1 cellular context compared by ENCODE assay signal in the genomic region with DNA sequence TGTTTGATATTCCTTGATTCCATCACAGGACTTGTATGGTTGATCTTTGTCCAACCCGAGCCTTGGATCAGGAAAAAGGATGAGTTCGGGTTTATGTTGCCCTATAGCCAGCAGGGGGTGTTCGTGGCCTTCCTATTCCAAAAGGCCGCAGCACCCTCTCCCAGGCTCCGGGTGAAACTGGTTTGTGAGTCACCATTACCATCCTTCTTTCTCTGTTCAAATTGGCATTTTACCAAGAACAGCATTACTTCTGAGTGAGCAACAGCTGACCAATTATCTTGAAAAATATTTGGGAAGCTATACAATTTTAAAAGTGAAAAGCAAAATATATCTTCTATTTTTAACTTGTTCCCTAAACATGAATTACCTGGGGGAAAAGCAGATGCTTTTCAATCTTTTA.
TF ChIP-seq lines count a peak whose summit lies in the region.

No MANE protein-coding gene starts in this region.

TF ChIP-seq in HepG2, 621 proteins besides CTCF, POLR2A, EP300 and RAD21 (continued from another document and continues in another):
- TF ChIP-seq, protein P1, sequence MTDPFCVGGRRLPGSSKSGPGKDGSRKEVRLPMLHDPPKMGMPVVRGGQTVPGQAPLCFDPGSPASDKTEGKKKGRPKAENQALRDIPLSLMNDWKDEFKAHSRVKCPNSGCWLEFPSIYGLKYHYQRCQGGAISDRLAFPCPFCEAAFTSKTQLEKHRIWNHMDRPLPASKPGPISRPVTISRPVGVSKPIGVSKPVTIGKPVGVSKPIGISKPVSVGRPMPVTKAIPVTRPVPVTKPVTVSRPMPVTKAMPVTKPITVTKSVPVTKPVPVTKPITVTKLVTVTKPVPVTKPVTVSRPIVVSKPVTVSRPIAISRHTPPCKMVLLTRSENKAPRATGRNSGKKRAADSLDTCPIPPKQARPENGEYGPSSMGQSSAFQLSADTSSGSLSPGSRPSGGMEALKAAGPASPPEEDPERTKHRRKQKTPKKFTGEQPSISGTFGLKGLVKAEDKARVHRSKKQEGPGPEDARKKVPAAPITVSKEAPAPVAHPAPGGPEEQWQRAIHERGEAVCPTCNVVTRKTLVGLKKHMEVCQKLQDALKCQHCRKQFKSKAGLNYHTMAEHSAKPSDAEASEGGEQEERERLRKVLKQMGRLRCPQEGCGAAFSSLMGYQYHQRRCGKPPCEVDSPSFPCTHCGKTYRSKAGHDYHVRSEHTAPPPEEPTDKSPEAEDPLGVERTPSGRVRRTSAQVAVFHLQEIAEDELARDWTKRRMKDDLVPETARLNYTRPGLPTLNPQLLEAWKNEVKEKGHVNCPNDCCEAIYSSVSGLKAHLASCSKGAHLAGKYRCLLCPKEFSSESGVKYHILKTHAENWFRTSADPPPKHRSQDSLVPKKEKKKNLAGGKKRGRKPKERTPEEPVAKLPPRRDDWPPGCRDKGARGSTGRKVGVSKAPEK (CRISPR knock-in tag; IDR thresholded peaks at IDR 0.05; ENCODE audit: borderline replicate concordance), result peak; percentile 57; the same call in 1 of the 2 replicates
- TF ChIP-seq REXO4 (CRISPR knock-in tag; IDR thresholded peaks at IDR 0.05; ENCODE audit: borderline replicate concordance), result no peak
- TF ChIP-seq, protein P2, sequence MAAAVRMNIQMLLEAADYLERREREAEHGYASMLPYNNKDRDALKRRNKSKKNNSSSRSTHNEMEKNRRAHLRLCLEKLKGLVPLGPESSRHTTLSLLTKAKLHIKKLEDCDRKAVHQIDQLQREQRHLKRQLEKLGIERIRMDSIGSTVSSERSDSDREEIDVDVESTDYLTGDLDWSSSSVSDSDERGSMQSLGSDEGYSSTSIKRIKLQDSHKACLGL (CRISPR knock-in tag; IDR thresholded peaks at IDR 0.05), result no peak
- TF ChIP-seq, protein P3, sequence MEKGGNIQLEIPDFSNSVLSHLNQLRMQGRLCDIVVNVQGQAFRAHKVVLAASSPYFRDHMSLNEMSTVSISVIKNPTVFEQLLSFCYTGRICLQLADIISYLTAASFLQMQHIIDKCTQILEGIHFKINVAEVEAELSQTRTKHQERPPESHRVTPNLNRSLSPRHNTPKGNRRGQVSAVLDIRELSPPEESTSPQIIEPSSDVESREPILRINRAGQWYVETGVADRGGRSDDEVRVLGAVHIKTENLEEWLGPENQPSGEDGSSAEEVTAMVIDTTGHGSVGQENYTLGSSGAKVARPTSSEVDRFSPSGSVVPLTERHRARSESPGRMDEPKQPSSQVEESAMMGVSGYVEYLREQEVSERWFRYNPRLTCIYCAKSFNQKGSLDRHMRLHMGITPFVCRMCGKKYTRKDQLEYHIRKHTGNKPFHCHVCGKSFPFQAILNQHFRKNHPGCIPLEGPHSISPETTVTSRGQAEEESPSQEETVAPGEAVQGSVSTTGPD (CRISPR knock-in tag; IDR thresholded peaks at IDR 0.05), result no peak
- TF ChIP-seq, protein P4, sequence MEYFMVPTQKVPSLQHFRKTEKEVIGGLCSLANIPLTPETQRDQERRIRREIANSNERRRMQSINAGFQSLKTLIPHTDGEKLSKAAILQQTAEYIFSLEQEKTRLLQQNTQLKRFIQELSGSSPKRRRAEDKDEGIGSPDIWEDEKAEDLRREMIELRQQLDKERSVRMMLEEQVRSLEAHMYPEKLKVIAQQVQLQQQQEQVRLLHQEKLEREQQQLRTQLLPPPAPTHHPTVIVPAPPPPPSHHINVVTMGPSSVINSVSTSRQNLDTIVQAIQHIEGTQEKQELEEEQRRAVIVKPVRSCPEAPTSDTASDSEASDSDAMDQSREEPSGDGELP (IDR thresholded peaks at IDR 0.05; ENCODE audit: borderline replicate concordance, low read depth), result peak; percentile 24; the same call in 1 of the 2 replicates
- peak; percentile 100 for TF ChIP-seq SMC3 (IDR thresholded peaks at IDR 0.05; ENCODE audit: low read length)
- no peak for TF ChIP-seq HOXA7 (CRISPR knock-in tag; IDR thresholded peaks at IDR 0.05)
- TF ChIP-seq, protein P5, sequence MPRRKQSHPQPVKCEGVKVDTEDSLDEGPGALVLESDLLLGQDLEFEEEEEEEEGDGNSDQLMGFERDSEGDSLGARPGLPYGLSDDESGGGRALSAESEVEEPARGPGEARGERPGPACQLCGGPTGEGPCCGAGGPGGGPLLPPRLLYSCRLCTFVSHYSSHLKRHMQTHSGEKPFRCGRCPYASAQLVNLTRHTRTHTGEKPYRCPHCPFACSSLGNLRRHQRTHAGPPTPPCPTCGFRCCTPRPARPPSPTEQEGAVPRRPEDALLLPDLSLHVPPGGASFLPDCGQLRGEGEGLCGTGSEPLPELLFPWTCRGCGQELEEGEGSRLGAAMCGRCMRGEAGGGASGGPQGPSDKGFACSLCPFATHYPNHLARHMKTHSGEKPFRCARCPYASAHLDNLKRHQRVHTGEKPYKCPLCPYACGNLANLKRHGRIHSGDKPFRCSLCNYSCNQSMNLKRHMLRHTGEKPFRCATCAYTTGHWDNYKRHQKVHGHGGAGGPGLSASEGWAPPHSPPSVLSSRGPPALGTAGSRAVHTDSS (CRISPR knock-in tag; conservative IDR thresholded peaks at IDR 0.05), result no peak
- peak; percentile 23; the same call in 1 of the 2 replicates for TF ChIP-seq HMG20A (CRISPR knock-in tag; IDR thresholded peaks at IDR 0.05; ENCODE audit: borderline replicate concordance)
- TF ChIP-seq CBX5 (CRISPR knock-in tag; IDR thresholded peaks at IDR 0.05; ENCODE audit: borderline replicate concordance), result peak; percentile 64; the same call in 1 of the 2 replicates
- TF ChIP-seq ZNF34 (CRISPR knock-in tag; IDR thresholded peaks at IDR 0.05; ENCODE audit: borderline replicate concordance), result no peak
- TF ChIP-seq ELF3 (CRISPR knock-in tag; IDR thresholded peaks at IDR 0.05), result peak; percentile 74
- 0 out of 2 replicates have a peak, but pooled peaks have one; percentile 57 for TF ChIP-seq DNMT3B (CRISPR knock-in tag; conservative IDR thresholded peaks at IDR 0.05)
- TF ChIP-seq, protein P6, sequence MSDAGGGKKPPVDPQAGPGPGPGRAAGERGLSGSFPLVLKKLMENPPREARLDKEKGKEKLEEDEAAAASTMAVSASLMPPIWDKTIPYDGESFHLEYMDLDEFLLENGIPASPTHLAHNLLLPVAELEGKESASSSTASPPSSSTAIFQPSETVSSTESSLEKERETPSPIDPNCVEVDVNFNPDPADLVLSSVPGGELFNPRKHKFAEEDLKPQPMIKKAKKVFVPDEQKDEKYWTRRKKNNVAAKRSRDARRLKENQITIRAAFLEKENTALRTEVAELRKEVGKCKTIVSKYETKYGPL (CRISPR knock-in tag; IDR thresholded peaks at IDR 0.05), result no peak
- no peak for TF ChIP-seq ONECUT2 (CRISPR knock-in tag; IDR thresholded peaks at IDR 0.05)
- TF ChIP-seq ZSCAN30 (CRISPR knock-in tag; IDR thresholded peaks at IDR 0.05), result no peak
- 0 out of 2 replicates have a peak, but pooled peaks have one; percentile 12 for TF ChIP-seq NFYC (CRISPR knock-in tag; IDR thresholded peaks at IDR 0.05)
- peak; percentile 18 for TF ChIP-seq SAP130 (CRISPR knock-in tag; IDR thresholded peaks at IDR 0.05; ENCODE audit: low read depth)
- no peak for TF ChIP-seq SRY (CRISPR knock-in tag; IDR thresholded peaks at IDR 0.05)
- peak; percentile 37; the same call in 1 of the 2 replicates for TF ChIP-seq GATAD2A (CRISPR knock-in tag; IDR thresholded peaks at IDR 0.05)
- TF ChIP-seq TOE1 (CRISPR knock-in tag; IDR thresholded peaks at IDR 0.05), result no peak
- no peak for TF ChIP-seq ZNF335 (CRISPR knock-in tag; IDR thresholded peaks at IDR 0.05)
- 0 out of 2 replicates have a peak, but pooled peaks have one; percentile 28 for TF ChIP-seq NCOR1 (IDR thresholded peaks at IDR 0.05; ENCODE audit: borderline replicate concordance, low read length)
- TF ChIP-seq, protein P7, sequence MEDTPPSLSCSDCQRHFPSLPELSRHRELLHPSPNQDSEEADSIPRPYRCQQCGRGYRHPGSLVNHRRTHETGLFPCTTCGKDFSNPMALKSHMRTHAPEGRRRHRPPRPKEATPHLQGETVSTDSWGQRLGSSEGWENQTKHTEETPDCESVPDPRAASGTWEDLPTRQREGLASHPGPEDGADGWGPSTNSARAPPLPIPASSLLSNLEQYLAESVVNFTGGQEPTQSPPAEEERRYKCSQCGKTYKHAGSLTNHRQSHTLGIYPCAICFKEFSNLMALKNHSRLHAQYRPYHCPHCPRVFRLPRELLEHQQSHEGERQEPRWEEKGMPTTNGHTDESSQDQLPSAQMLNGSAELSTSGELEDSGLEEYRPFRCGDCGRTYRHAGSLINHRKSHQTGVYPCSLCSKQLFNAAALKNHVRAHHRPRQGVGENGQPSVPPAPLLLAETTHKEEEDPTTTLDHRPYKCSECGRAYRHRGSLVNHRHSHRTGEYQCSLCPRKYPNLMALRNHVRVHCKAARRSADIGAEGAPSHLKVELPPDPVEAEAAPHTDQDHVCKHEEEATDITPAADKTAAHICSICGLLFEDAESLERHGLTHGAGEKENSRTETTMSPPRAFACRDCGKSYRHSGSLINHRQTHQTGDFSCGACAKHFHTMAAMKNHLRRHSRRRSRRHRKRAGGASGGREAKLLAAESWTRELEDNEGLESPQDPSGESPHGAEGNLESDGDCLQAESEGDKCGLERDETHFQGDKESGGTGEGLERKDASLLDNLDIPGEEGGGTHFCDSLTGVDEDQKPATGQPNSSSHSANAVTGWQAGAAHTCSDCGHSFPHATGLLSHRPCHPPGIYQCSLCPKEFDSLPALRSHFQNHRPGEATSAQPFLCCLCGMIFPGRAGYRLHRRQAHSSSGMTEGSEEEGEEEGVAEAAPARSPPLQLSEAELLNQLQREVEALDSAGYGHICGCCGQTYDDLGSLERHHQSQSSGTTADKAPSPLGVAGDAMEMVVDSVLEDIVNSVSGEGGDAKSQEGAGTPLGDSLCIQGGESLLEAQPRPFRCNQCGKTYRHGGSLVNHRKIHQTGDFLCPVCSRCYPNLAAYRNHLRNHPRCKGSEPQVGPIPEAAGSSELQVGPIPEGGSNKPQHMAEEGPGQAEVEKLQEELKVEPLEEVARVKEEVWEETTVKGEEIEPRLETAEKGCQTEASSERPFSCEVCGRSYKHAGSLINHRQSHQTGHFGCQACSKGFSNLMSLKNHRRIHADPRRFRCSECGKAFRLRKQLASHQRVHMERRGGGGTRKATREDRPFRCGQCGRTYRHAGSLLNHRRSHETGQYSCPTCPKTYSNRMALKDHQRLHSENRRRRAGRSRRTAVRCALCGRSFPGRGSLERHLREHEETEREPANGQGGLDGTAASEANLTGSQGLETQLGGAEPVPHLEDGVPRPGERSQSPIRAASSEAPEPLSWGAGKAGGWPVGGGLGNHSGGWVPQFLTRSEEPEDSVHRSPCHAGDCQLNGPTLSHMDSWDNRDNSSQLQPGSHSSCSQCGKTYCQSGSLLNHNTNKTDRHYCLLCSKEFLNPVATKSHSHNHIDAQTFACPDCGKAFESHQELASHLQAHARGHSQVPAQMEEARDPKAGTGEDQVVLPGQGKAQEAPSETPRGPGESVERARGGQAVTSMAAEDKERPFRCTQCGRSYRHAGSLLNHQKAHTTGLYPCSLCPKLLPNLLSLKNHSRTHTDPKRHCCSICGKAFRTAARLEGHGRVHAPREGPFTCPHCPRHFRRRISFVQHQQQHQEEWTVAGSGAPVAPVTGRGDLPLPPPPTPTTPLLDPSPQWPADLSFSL (CRISPR knock-in tag; IDR thresholded peaks at IDR 0.05), result no peak
- no peak for TF ChIP-seq ZNF816 (CRISPR knock-in tag; IDR thresholded peaks at IDR 0.05; ENCODE audit: borderline replicate concordance)
- peak; percentile 69; the same call in 1 of the 2 replicates for TF ChIP-seq ZNF501 (CRISPR knock-in tag; IDR thresholded peaks at IDR 0.05)
- TF ChIP-seq ZMYM2 (CRISPR knock-in tag; IDR thresholded peaks at IDR 0.05), result no peak
- TF ChIP-seq ZNF30 (CRISPR knock-in tag; IDR thresholded peaks at IDR 0.05), result no peak
- TF ChIP-seq, protein P8, sequence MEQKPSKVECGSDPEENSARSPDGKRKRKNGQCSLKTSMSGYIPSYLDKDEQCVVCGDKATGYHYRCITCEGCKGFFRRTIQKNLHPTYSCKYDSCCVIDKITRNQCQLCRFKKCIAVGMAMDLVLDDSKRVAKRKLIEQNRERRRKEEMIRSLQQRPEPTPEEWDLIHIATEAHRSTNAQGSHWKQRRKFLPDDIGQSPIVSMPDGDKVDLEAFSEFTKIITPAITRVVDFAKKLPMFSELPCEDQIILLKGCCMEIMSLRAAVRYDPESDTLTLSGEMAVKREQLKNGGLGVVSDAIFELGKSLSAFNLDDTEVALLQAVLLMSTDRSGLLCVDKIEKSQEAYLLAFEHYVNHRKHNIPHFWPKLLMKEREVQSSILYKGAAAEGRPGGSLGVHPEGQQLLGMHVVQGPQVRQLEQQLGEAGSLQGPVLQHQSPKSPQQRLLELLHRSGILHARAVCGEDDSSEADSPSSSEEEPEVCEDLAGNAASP (CRISPR knock-in tag; IDR thresholded peaks at IDR 0.05; ENCODE audit: borderline replicate concordance), result no peak
- TF ChIP-seq ZNF10 (CRISPR knock-in tag; IDR thresholded peaks at IDR 0.05; ENCODE audit: borderline replicate concordance, low read depth), result no peak
- no peak for TF ChIP-seq TCF12 (IDR thresholded peaks at IDR 0.05)
- TF ChIP-seq TCF12 (CRISPR knock-in tag; IDR thresholded peaks at IDR 0.05), result no peak
- TF ChIP-seq ZMYM3 (CRISPR knock-in tag; IDR thresholded peaks at IDR 0.05), result no peak
- TF ChIP-seq ATF7-NPFF (CRISPR knock-in tag; IDR thresholded peaks at IDR 0.05; ENCODE audit: low read depth), result no peak
- no peak for TF ChIP-seq FOXP1 (IDR thresholded peaks at IDR 0.05)
- no peak for TF ChIP-seq FOXP1 (CRISPR knock-in tag; IDR thresholded peaks at IDR 0.05)
- no peak for TF ChIP-seq ZFAT (CRISPR knock-in tag; conservative IDR thresholded peaks at IDR 0.05)
- TF ChIP-seq, protein P9, sequence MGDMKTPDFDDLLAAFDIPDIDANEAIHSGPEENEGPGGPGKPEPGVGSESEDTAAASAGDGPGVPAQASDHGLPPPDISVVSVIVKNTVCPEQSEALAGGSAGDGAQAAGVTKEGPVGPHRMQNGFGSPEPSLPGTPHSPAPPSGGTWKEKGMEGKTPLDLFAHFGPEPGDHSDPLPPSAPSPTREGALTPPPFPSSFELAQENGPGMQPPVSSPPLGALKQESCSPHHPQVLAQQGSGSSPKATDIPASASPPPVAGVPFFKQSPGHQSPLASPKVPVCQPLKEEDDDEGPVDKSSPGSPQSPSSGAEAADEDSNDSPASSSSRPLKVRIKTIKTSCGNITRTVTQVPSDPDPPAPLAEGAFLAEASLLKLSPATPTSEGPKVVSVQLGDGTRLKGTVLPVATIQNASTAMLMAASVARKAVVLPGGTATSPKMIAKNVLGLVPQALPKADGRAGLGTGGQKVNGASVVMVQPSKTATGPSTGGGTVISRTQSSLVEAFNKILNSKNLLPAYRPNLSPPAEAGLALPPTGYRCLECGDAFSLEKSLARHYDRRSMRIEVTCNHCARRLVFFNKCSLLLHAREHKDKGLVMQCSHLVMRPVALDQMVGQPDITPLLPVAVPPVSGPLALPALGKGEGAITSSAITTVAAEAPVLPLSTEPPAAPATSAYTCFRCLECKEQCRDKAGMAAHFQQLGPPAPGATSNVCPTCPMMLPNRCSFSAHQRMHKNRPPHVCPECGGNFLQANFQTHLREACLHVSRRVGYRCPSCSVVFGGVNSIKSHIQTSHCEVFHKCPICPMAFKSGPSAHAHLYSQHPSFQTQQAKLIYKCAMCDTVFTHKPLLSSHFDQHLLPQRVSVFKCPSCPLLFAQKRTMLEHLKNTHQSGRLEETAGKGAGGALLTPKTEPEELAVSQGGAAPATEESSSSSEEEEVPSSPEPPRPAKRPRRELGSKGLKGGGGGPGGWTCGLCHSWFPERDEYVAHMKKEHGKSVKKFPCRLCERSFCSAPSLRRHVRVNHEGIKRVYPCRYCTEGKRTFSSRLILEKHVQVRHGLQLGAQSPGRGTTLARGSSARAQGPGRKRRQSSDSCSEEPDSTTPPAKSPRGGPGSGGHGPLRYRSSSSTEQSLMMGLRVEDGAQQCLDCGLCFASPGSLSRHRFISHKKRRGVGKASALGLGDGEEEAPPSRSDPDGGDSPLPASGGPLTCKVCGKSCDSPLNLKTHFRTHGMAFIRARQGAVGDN (CRISPR knock-in tag; IDR thresholded peaks at IDR 0.05), result no peak
- no peak for TF ChIP-seq ZBTB38 (CRISPR knock-in tag; IDR thresholded peaks at IDR 0.05)
- no peak for TF ChIP-seq ZNF274 (CRISPR knock-in tag; IDR thresholded peaks at IDR 0.05)
- 0 out of 4 replicates have a peak, but pooled peaks of 1 of the 2 experiments have one; percentile 9 for TF ChIP-seq NR2F1 (CRISPR knock-in tag; IDR thresholded peaks at IDR 0.05)
